8 cellular contexts compared by ENCODE assay signal in the genomic region with DNA sequence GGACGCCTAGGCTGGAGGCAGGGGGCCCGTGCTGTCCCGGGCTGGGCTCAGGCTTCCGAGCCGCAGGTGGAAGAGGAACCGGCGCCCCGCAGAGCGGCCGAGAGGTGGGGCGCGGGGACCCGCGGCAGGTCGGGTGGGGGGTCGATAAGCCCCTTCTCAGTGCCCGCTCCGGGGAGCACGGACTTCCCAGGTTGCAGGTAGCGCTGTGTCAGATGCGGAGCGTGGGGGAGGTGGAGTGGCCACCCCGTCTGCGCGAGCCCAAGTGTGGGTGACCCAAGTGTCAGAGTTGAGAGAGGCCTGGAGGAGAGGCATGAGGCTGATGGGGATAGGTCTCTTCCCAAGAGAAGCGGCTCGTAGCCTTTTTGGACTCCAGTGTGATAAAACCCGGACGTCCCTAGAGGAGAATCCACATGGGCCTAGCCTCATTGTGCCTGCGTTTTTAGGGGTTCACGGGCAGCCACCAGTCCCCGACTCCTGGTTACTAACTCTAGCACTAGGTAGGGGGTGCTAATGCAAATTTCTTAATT. TPM values are rescaled to one million over a fixed set of nuclear protein-coding genes. Genes with fewer than 3 reads are reported as not detected.
DNase-seq lines count a peak whose midpoint lies in the region; ATAC-seq and TF ChIP-seq lines count a peak whose summit lies in the region.

No MANE protein-coding gene starts in this region.

- H3K4me3 ChIP-seq in ectodermal cell (ENCODE audit: insufficient read depth, low read depth, low read length), result peak overlapping the region; percentile 60
- H3K4me3 ChIP-seq in urinary bladder (ENCODE audit: low read depth, low read length), result peak overlapping the region; percentile 72

- H3K27ac ChIP-seq in ectodermal cell (ENCODE audit: insufficient read depth, low read depth, low read length, poor library complexity, severe bottlenecking) (no peak overlapping the region), urinary bladder (ENCODE audit: low read depth) (peak overlapping the region; percentile 54)

- no peaks in the 10 kb centered on the region for H3K9me3 ChIP-seq in ectodermal cell (ENCODE audit: control insufficient read depth, low read length)

- H3K36me3 ChIP-seq in ectodermal cell (ENCODE audit: control insufficient read depth, insufficient read depth, low read length) (no peaks in the 10 kb centered on the region), urinary bladder (ENCODE audit: insufficient read depth) (no peaks in the 10 kb centered on the region)

- H3K27me3 ChIP-seq in ectodermal cell (ENCODE audit: control insufficient read depth, insufficient read depth, low read length, poor library complexity, severe bottlenecking), result peaks cover 20% of the 10 kb centered on the region

- ATAC-seq in GM18907 (IDR thresholded peaks at IDR 0.05; ENCODE audit: unreplicated experiment), result peak; percentile 23
- ATAC-seq in HG02938 (IDR thresholded peaks at IDR 0.05; ENCODE audit: unreplicated experiment), result peak; percentile 12
- ATAC-seq in SK-N-SH treated with all-trans-retinoic acid at 6 μM for 48 hours, result peak; percentile 0
- no peak for ATAC-seq in GM21381 (IDR thresholded peaks at IDR 0.05; ENCODE audit: unreplicated experiment)

- peak; percentile 34 for DNase-seq in mucosa of gallbladder (ENCODE audit: low spot score)
- no peak for DNase-seq in NCI-H1436 (lab: John Stamatoyannopoulos, UW)

- 16% methylated on average over 32 of the region's 32 CpGs for WGBS in ectodermal cell, 2 experiments
- WGBS in urinary bladder, result 4% methylated on average over 32 of the region's 32 CpGs

- no peaks in the 10 kb centered on the region for H3K4me1 ChIP-seq in ectodermal cell (ENCODE audit: control insufficient read depth, insufficient read depth, low read length)
- H3K4me1 ChIP-seq in urinary bladder (ENCODE audit: insufficient read depth), result peaks cover 5% of the 10 kb centered on the region

TF ChIP-seq in SK-N-SH treated with all-trans-retinoic acid at 6 μM for 48 hours, 23 proteins besides CTCF, POLR2A, EP300 and RAD21:
- TF ChIP-seq ARNTL (CRISPR knock-in tag; IDR thresholded peaks at IDR 0.05; ENCODE audit: borderline replicate concordance, low read depth) (no peak), ZNF565 (CRISPR knock-in tag; conservative IDR thresholded peaks at IDR 0.05; ENCODE audit: low read depth) (no peak), ISL1 (CRISPR knock-in tag; IDR thresholded peaks at IDR 0.05) (no peak), ZNF8 (CRISPR knock-in tag; IDR thresholded peaks at IDR 0.05) (no peak), CSDC2 (CRISPR knock-in tag; IDR thresholded peaks at IDR 0.05) (no peak), GLIS3 (CRISPR knock-in tag; IDR thresholded peaks at IDR 0.05) (no peak), BACH2 (CRISPR knock-in tag; IDR thresholded peaks at IDR 0.05; ENCODE audit: borderline replicate concordance) (no peak), PPARA (CRISPR knock-in tag; IDR thresholded peaks at IDR 0.05; ENCODE audit: borderline replicate concordance) (no peak)
- TF ChIP-seq, protein P1, sequence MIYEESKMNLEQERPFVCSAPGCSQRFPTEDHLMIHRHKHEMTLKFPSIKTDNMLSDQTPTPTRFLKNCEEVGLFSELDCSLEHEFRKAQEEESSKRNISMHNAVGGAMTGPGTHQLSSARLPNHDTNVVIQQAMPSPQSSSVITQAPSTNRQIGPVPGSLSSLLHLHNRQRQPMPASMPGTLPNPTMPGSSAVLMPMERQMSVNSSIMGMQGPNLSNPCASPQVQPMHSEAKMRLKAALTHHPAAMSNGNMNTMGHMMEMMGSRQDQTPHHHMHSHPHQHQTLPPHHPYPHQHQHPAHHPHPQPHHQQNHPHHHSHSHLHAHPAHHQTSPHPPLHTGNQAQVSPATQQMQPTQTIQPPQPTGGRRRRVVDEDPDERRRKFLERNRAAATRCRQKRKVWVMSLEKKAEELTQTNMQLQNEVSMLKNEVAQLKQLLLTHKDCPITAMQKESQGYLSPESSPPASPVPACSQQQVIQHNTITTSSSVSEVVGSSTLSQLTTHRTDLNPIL (CRISPR knock-in tag; IDR thresholded peaks at IDR 0.05; ENCODE audit: low read depth), result no peak
- TF ChIP-seq, protein P2, sequence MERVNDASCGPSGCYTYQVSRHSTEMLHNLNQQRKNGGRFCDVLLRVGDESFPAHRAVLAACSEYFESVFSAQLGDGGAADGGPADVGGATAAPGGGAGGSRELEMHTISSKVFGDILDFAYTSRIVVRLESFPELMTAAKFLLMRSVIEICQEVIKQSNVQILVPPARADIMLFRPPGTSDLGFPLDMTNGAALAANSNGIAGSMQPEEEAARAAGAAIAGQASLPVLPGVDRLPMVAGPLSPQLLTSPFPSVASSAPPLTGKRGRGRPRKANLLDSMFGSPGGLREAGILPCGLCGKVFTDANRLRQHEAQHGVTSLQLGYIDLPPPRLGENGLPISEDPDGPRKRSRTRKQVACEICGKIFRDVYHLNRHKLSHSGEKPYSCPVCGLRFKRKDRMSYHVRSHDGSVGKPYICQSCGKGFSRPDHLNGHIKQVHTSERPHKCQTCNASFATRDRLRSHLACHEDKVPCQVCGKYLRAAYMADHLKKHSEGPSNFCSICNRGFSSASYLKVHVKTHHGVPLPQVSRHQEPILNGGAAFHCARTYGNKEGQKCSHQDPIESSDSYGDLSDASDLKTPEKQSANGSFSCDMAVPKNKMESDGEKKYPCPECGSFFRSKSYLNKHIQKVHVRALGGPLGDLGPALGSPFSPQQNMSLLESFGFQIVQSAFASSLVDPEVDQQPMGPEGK (CRISPR knock-in tag; IDR thresholded peaks at IDR 0.05; ENCODE audit: borderline replicate concordance), result no peak
- TF ChIP-seq, protein P3, sequence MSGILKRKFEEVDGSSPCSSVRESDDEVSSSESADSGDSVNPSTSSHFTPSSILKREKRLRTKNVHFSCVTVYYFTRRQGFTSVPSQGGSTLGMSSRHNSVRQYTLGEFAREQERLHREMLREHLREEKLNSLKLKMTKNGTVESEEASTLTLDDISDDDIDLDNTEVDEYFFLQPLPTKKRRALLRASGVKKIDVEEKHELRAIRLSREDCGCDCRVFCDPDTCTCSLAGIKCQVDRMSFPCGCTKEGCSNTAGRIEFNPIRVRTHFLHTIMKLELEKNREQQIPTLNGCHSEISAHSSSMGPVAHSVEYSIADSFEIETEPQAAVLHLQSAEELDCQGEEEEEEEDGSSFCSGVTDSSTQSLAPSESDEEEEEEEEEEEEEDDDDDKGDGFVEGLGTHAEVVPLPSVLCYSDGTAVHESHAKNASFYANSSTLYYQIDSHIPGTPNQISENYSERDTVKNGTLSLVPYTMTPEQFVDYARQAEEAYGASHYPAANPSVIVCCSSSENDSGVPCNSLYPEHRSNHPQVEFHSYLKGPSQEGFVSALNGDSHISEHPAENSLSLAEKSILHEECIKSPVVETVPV (CRISPR knock-in tag; IDR thresholded peaks at IDR 0.05), result no peak

RNA-seq across cellular contexts. Expression of a gene that starts 0.6 kb away (rescaled TPM):
- polyA plus RNA-seq in ectodermal cell (2013, experiment 1 of 4), result 2.0 TPM
- polyA plus RNA-seq in ectodermal cell (2013, experiment 2 of 4), result 1.9 TPM
- polyA plus RNA-seq in ectodermal cell (2013, experiment 3 of 4), result 2.5 TPM
- polyA plus RNA-seq in ectodermal cell (2013, experiment 4 of 4), result 2.0 TPM
- 40.1 TPM for total RNA-seq in mucosa of gallbladder
- total RNA-seq in urinary bladder, result 9.7 TPM
- polyA plus RNA-seq in urinary bladder, result 18.4 TPM
